Comparison of ENCODE assay signal across 25 cellular contexts in the genomic region with DNA sequence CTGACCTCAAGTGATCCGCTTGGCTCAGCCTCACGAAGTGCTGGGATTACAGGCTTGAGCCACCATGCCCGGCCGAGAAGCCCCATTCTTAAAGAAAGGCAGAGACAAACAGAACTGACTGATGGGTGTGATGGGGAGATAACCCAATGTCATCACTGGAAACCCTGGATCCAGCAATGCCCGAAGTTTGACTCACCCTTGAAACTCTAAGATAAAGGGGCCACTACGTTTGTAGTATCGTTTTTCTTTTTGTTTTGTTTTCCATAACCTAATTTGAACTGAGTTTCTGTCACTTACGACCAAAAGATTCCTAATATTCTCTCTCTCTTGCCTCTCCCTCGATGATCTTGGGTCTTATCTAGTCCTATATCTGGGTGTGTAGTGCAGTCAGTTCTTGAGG. TPM values are rescaled to one million over a fixed set of nuclear protein-coding genes. Genes with fewer than 3 reads are reported as not detected.
DNase-seq lines count a peak whose midpoint lies in the region; ATAC-seq and TF ChIP-seq lines count a peak whose summit lies in the region.
"Had no signal": no experiment of that assay in that cellular context is flagged by ENCODE, and none has a peak within 500 bp of the region (broad histone marks: within the 10 kb centered on the region; RNA-seq: fewer than 3 reads in every experiment).

No MANE protein-coding gene starts in this region.

- peaks cover 6% of the 10 kb centered on the region for H3K9me3 Mint-ChIP-seq in activated CD4-positive, alpha-beta T cell treated with anti-CD3 and anti-CD28 coated beads for 36 hours (ENCODE audit: low read depth)
- H3K9me3 Mint-ChIP-seq in activated T-helper 2 cell treated with anti-CD3 and anti-CD28 coated beads, Interferon-gamma antibody, Interleukin-2, Interleukin-4, amounts not matched to agents 10 μg/mL and 5 μg/mL and 100 μg/mL, durations not matched to agents 14 hours and 24 hours and 36 hours: no peaks in the 10 kb centered on the region
- no peaks in the 10 kb centered on the region for H3K9me3 Mint-ChIP-seq in naive thymus-derived CD8-positive, alpha-beta T cell
- H3K9me3 Mint-ChIP-seq: mesothelial cell of epicardium had no signal

- H3K79me2 ChIP-seq in DND-41 (ENCODE audit: insufficient read depth, low read length): no peaks in the 10 kb centered on the region

- H3K27ac Mint-ChIP-seq in activated CD4-positive, alpha-beta T cell treated with anti-CD3 and anti-CD28 coated beads for 36 hours: peak overlapping the region; percentile 89
- H3K27ac Mint-ChIP-seq in activated T-helper 2 cell treated with anti-CD3 and anti-CD28 coated beads, Interferon-gamma antibody, Interleukin-2, Interleukin-4, amounts not matched to agents 10 μg/mL and 5 μg/mL and 100 μg/mL, durations not matched to agents 14 hours and 24 hours and 36 hours: peak overlapping the region; percentile 92
- H3K27ac Mint-ChIP-seq in naive thymus-derived CD8-positive, alpha-beta T cell: peak overlapping the region; percentile 84 to 100 (median 94)
- H3K27ac Mint-ChIP-seq: mesothelial cell of epicardium, WTC11 had no signal

- ATAC-seq in activated CD4-positive, alpha-beta T cell treated with anti-CD3 and anti-CD28 coated beads for 36 hours: peak; percentile 36
- no peak for ATAC-seq in DND-41 (ENCODE audit: insufficient read depth, low read depth)
- no peak for ATAC-seq in naive thymus-derived CD8-positive, alpha-beta T cell
- ATAC-seq: heart left ventricle, left lung, Panc1 had no signal

- H3K4me1 ChIP-seq in DND-41 (ENCODE audit: insufficient read depth, low read length): peaks cover 62% of the 10 kb centered on the region
- H3K4me1 ChIP-seq: prostate gland had no signal

- POLR2A ChIA-PET in activated CD4-positive, alpha-beta T cell treated with anti-CD3 and anti-CD28 coated beads for 36 hours (lab: Charles Lee): no interaction called here
- POLR2A ChIA-PET in naive thymus-derived CD8-positive, alpha-beta T cell (lab: Charles Lee): interaction anchor here (0.6 to 10.3 kb wide), 8 partner anchors 11 to 62 kb away, joined by 3 to 339 read pairs (median 26); partner anchors contain the start of gene ID3

- intact Hi-C loops in activated CD4-positive, alpha-beta T cell treated with anti-CD3 and anti-CD28 coated beads for 36 hours (cut with DNase I, micrococcal nuclease): loop anchor here in 1 of 2 experiments (5.0 kb wide), 2 partner anchors 275 to 1350 kb away; partner anchors contain the start of gene HNRNPR
- intact Hi-C loops in activated T-helper 2 cell treated with anti-CD3 and anti-CD28 coated beads, Interferon-gamma antibody, Interleukin-2, Interleukin-4, amounts not matched to agents 10 μg/mL and 5 μg/mL and 100 μg/mL, durations not matched to agents 14 hours and 24 hours and 36 hours (cut with micrococcal nuclease): loop anchor here (1.0 to 2.0 kb wide), 2 partner anchors 40 to 58 kb away; partner anchors contain the start of gene ID3

- H3K36me3 Mint-ChIP-seq in activated CD4-positive, alpha-beta T cell treated with anti-CD3 and anti-CD28 coated beads for 36 hours (ENCODE audit: low read depth): peaks cover 4% of the 10 kb centered on the region
- H3K36me3 Mint-ChIP-seq in activated T-helper 2 cell treated with anti-CD3 and anti-CD28 coated beads, Interferon-gamma antibody, Interleukin-2, Interleukin-4, amounts not matched to agents 10 μg/mL and 5 μg/mL and 100 μg/mL, durations not matched to agents 14 hours and 24 hours and 36 hours (ENCODE audit: low read depth): no peaks in the 10 kb centered on the region
- H3K36me3 Mint-ChIP-seq in naive thymus-derived CD8-positive, alpha-beta T cell: no peaks in the 10 kb centered on the region
- H3K36me3 Mint-ChIP-seq: mesothelial cell of epicardium, WTC11 had no signal

- H3K36me3 ChIP-seq in DND-41 (ENCODE audit: insufficient read depth, low read length): no peaks in the 10 kb centered on the region
- H3K36me3 ChIP-seq: heart left ventricle, left lung, prostate gland, SJSA1, upper lobe of left lung had no signal

- peaks cover 17% of the 10 kb centered on the region for H3K27me3 ChIP-seq in DND-41 (ENCODE audit: insufficient read depth, low read length, poor library complexity)

- 0 out of 2 replicates have a peak overlapping the region, but pooled peaks have one; percentile 6 for H3K27ac ChIP-seq in DND-41 (ENCODE audit: low read length)
- H3K27ac ChIP-seq: dorsolateral prefrontal cortex, heart left ventricle, left lung, prostate gland, SJSA1, upper lobe of left lung had no signal

- peak; percentile 61 for DNase-seq in activated CD4-positive, alpha-beta T cell treated with anti-CD3 and anti-CD28 coated beads for 36 hours
- DNase-seq in activated CD4-positive, alpha-beta T cell treated with anti-CD3 and anti-CD28 coated beads, Interleukin-2, amount 50 U/mL, for 4 hours: no peak
- no peak for DNase-seq in DND-41
- no peak for DNase-seq in activated T-helper 2 cell treated with anti-CD3 and anti-CD28 coated beads, Interferon-gamma antibody, Interleukin-2, Interleukin-4, amounts not matched to agents 10 μg/mL and 5 μg/mL and 100 μg/mL, durations not matched to agents 14 hours and 24 hours and 36 hours (ENCODE audit: low spot score)
- no peak for DNase-seq in naive thymus-derived CD8-positive, alpha-beta T cell
- no peak for DNase-seq in COLO829 (ENCODE audit: low spot score)
- DNase-seq in DMS153 treated with DMSO at 0.1 percent for 48 hours (lab: John Stamatoyannopoulos, UW; ENCODE audit: unreplicated experiment): no peak
- no peak for DNase-seq in RKO (ENCODE audit: low spot score)
- DNase-seq: 8988T; AML-193; amniotic stem cell; dorsolateral prefrontal cortex; heart left ventricle; left lung; NCI-H1105 treated with DMSO at 0.1 percent for 48 hours; NCI-H2081 treated with DMSO at 0.1 percent for 48 hours; NCI-H446; stimulated activated CD4-positive, alpha-beta T cell treated with anti-CD3 and anti-CD28 coated beads, Interleukin-1b, Interleukin-23, amount 100 ng/mL, for 48 hours; upper lobe of left lung had no signal

- H3K9ac ChIP-seq in DND-41 (ENCODE audit: low read depth, low read length): no peak overlapping the region

- TF ChIP-seq CTCF in DND-41 (IDR thresholded peaks at IDR 0.05; ENCODE audit: borderline replicate concordance, extremely low read depth, low read length, poor library complexity, severe bottlenecking): no peak

- CTCF ChIA-PET in activated CD4-positive, alpha-beta T cell treated with anti-CD3 and anti-CD28 coated beads for 36 hours (lab: Charles Lee): interaction anchor here (0.7 to 1.2 kb wide), 5 partner anchors 11 to 72 kb away, joined by 3 to 4 read pairs (median 3); no protein-coding TSS in a partner anchor

- no peaks in the 10 kb centered on the region for H4K20me1 ChIP-seq in DND-41 (ENCODE audit: insufficient read depth, low read length)

- H3K4me1 Mint-ChIP-seq in activated CD4-positive, alpha-beta T cell treated with anti-CD3 and anti-CD28 coated beads for 36 hours: peaks cover 94% of the 10 kb centered on the region
- H3K4me1 Mint-ChIP-seq in activated T-helper 2 cell treated with anti-CD3 and anti-CD28 coated beads, Interferon-gamma antibody, Interleukin-2, Interleukin-4, amounts not matched to agents 10 μg/mL and 5 μg/mL and 100 μg/mL, durations not matched to agents 14 hours and 24 hours and 36 hours (ENCODE audit: low read depth): peaks cover 74% of the 10 kb centered on the region
- H3K4me1 Mint-ChIP-seq in naive thymus-derived CD8-positive, alpha-beta T cell: peaks cover 63 to 96% (median 95%) of the 10 kb centered on the region in 4 donors

- no peaks in the 10 kb centered on the region for H3K27me3 Mint-ChIP-seq in activated CD4-positive, alpha-beta T cell treated with anti-CD3 and anti-CD28 coated beads for 36 hours
- H3K27me3 Mint-ChIP-seq in activated T-helper 2 cell treated with anti-CD3 and anti-CD28 coated beads, Interferon-gamma antibody, Interleukin-2, Interleukin-4, amounts not matched to agents 10 μg/mL and 5 μg/mL and 100 μg/mL, durations not matched to agents 14 hours and 24 hours and 36 hours (ENCODE audit: low read depth): no peaks in the 10 kb centered on the region
- H3K27me3 Mint-ChIP-seq in naive thymus-derived CD8-positive, alpha-beta T cell: peaks cover 0 to 7% (median 0%) of the 10 kb centered on the region in 5 donors

- H3K9me3 ChIP-seq in DND-41 (ENCODE audit: insufficient read depth, low read length, severe bottlenecking): no peaks in the 10 kb centered on the region
- H3K9me3 ChIP-seq: heart left ventricle, left lung, prostate gland, SJSA1, upper lobe of left lung had no signal

- H2AFZ ChIP-seq in DND-41 (ENCODE audit: low read depth, low read length): no peak overlapping the region

- H3K4me3 ChIP-seq in DND-41 (ENCODE audit: low read depth in 1 of 2, low read length in 2 of 2): no peak overlapping the region
- H3K4me3 ChIP-seq: dorsolateral prefrontal cortex, heart left ventricle, left lung, prostate gland, SJSA1, upper lobe of left lung had no signal

- H3K4me2 ChIP-seq in DND-41 (ENCODE audit: insufficient read depth, low read length): no peak overlapping the region

- H3K4me3 Mint-ChIP-seq in activated CD4-positive, alpha-beta T cell treated with anti-CD3 and anti-CD28 coated beads for 36 hours: no peak overlapping the region
- no peak overlapping the region for H3K4me3 Mint-ChIP-seq in activated T-helper 2 cell treated with anti-CD3 and anti-CD28 coated beads, Interferon-gamma antibody, Interleukin-2, Interleukin-4, amounts not matched to agents 10 μg/mL and 5 μg/mL and 100 μg/mL, durations not matched to agents 14 hours and 24 hours and 36 hours (ENCODE audit: low read depth)
- H3K4me3 Mint-ChIP-seq in naive thymus-derived CD8-positive, alpha-beta T cell: peak overlapping the region in 4 of 10 donors; percentile 3 to 68 (median 34)
- H3K4me3 Mint-ChIP-seq: mesothelial cell of epicardium, neural crest cell, WTC11 had no signal

RNA-seq across cellular contexts. Expression of gene ID3, which starts 57.7 kb away (rescaled TPM):
- total RNA-seq in activated CD4-positive, alpha-beta T cell treated with anti-CD3 and anti-CD28 coated beads for 36 hours: 10 to 100 TPM; 42.6 to 43.9 TPM
- total RNA-seq in activated T-helper 2 cell treated with anti-CD3 and anti-CD28 coated beads, Interferon-gamma antibody, Interleukin-2, Interleukin-4, amounts not matched to agents 10 μg/mL and 5 μg/mL and 100 μg/mL, durations not matched to agents 14 hours and 24 hours and 36 hours: 24.7 and 26.9 TPM in 2 replicates
- 10 to 100 TPM; 60.9 to 64.8 TPM for total RNA-seq in naive thymus-derived CD8-positive, alpha-beta T cell
- polyA plus RNA-seq in naive thymus-derived CD8-positive, alpha-beta T cell: 1 to 10 TPM; 2.7 to 10.0 (median 4.6) TPM
